Comparison of ENCODE assay signal across 10 cellular contexts in the genomic region with DNA sequence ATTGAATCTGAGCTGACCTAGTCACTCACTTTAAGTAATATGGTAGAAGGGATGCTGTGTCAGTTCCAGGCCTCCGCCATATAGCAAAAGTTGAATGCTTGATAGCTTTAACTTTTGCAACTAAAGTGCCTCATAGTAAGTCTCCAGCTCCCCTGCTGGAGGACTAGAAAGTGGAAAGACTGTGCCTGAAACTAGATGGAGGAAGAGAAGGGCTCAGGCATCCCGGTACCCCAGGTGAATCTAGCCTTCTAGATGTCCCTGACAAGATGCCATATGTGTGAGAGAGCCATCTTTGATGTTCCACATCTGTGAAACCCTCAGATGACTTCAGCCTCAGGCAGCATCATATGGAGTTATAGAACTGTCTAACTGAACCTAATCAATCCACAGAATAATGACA. TPM values are rescaled to one million over a fixed set of nuclear protein-coding genes. Genes with fewer than 3 reads are reported as not detected.
"Had no signal": no experiment of that assay in that cellular context is flagged by ENCODE, and none has a peak within 500 bp of the region (broad histone marks: within the 10 kb centered on the region; RNA-seq: fewer than 3 reads in every experiment).

No MANE protein-coding gene starts in this region.

- H3K4me1 ChIP-seq: HAP-1 had no signal

- H3K9me3 Mint-ChIP-seq: HFFc6 had no signal

- H3K27ac Mint-ChIP-seq: HFFc6, IgD-negative memory B cell had no signal

- H3K4me3 ChIP-seq: HAP-1 had no signal

- H3K36me3 Mint-ChIP-seq: IgD-negative memory B cell had no signal

- H3K4me2 ChIP-seq: KMS-11 had no signal

- H3K27ac ChIP-seq: KMS-11 had no signal

- H3K4me3 Mint-ChIP-seq: HFFc6, IgD-negative memory B cell had no signal

- H3K9me3 ChIP-seq: HAP-1 had no signal

- H3K9ac ChIP-seq: KMS-11 had no signal

- FAIRE-seq: HTR-8/SVneo had no signal

- DNase-seq: GOT3, H7, HFFc6, Karpas-422, KBM-7 had no signal

- H3K36me3 ChIP-seq: HAP-1 had no signal

- ATAC-seq: HCT116 had no signal

RNA-seq across cellular contexts. Expression of gene OTX1, which starts 21.0 kb away (rescaled TPM):
- polyA plus RNA-seq: IgD-negative memory B cell had no signal
